ENCODE assay signal across 27 cellular contexts in the genomic region with DNA sequence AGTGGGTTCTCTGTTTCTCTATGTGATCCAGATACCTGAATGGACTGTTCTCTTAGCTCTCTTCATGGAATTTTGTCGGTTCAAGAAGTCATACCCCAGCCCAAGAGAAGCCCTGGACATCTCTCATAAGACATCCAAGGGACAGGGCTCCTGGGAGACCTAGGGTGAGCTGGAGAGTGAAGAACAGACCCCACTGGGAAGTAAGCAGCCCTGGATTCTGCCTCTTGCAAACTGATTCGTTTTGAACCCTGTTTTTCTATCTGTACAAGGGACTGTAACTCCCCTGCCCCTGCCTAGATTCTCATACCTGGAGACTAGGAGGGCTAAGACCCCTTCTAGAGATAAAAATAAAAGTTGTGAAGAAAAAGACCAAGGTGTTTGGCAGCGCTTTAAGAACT. TPM values are rescaled to one million over a fixed set of nuclear protein-coding genes. Genes with fewer than 3 reads are reported as not detected.
DNase-seq lines count a peak whose midpoint lies in the region; ATAC-seq and TF ChIP-seq lines count a peak whose summit lies in the region.
"Had no signal": no experiment of that assay in that cellular context is flagged by ENCODE, and none has a peak within 500 bp of the region (broad histone marks: within the 10 kb centered on the region; RNA-seq: fewer than 3 reads in every experiment).

No MANE protein-coding gene starts in this region.

- no peaks in the 10 kb centered on the region for H3F3A ChIP-seq in DOHH2 (ENCODE audit: control insufficient read depth, insufficient read depth)

- peak overlapping the region; percentile 97 for H3K27ac Mint-ChIP-seq in central memory CD8-positive, alpha-beta T cell (ENCODE audit: low read depth)
- H3K27ac Mint-ChIP-seq in stimulated activated naive B cell treated with anti-CD40 and anti-IgM and Interleukin-4, amounts not matched to agents 10 μg/mL and 1 μg/mL and 100 μg/mL, for 72 hours = peak overlapping the region; percentile 82
- H3K27ac Mint-ChIP-seq: mesothelial cell of epicardium; T-helper 2 cell treated with Interferon-gamma antibody and Interleukin-4, amounts not matched to agents 5 μg/mL and 100 μg/mL, for 36 hours; WTC11 had no signal

- peak overlapping the region; percentile 62 for H3K4me2 ChIP-seq in DOHH2 (ENCODE audit: low read length)
- H3K4me2 ChIP-seq: smooth muscle cell had no signal

- DNase-seq in NB4 (ENCODE audit: low read depth) (no peak), MG63 (no peak), hepatic stellate cell (ENCODE audit: low spot score) (no peak)
- DNase-seq in central memory CD8-positive, alpha-beta T cell (ENCODE audit: low spot score in 2 of 2) = no peak
- no peak for DNase-seq in stimulated activated naive B cell treated with anti-CD40 and anti-IgM and Interleukin-4, amounts not matched to agents 10 μg/mL and 1 μg/mL and 100 μg/mL, for 72 hours
- DNase-seq in stimulated activated CD4-positive, alpha-beta T cell treated with anti-CD3 and anti-CD28 coated beads, Interleukin-1b, Interleukin-23, amount 100 ng/mL, for 48 hours = no peak
- DNase-seq: activated effector memory CD4-positive, alpha-beta T cell treated with Interleukin-2 at 50 U/mL for 16 hours; amniotic stem cell; COR-L47; EL; H7; left cardiac atrium; NCI-H1436 treated with DMSO at 0.1 percent for 48 hours; NCI-H2171 treated with DMSO at 0.1 percent for 48 hours; NCI-H69; PC-3; SJCRH30; stimulated activated CD4-positive, alpha-beta T cell treated with anti-CD3 and anti-CD28 coated beads, Interleukin-4, amount 100 ng/mL, for 4 hours had no signal

- TF ChIP-seq POLR2A in NB4 (IDR thresholded peaks at IDR 0.05; ENCODE audit: extremely low read depth, insufficient read length) = no peak

- H4K20me1 ChIP-seq in DOHH2 (ENCODE audit: control insufficient read depth, insufficient read depth, low read depth, low read length) = no peaks in the 10 kb centered on the region

- peaks cover 53% of the 10 kb centered on the region for H3K4me1 ChIP-seq in DOHH2 (ENCODE audit: control insufficient read depth, low read length)
- H3K4me1 ChIP-seq: SJCRH30 had no signal

- H3K9me3 Mint-ChIP-seq in central memory CD8-positive, alpha-beta T cell = no peaks in the 10 kb centered on the region
- no peaks in the 10 kb centered on the region for H3K9me3 Mint-ChIP-seq in stimulated activated naive B cell treated with anti-CD40 and anti-IgM and Interleukin-4, amounts not matched to agents 10 μg/mL and 1 μg/mL and 100 μg/mL, for 72 hours
- H3K9me3 Mint-ChIP-seq: mesothelial cell of epicardium; neural crest cell; T-helper 2 cell treated with Interferon-gamma antibody and Interleukin-4, amounts not matched to agents 5 μg/mL and 100 μg/mL, for 36 hours; WTC11 had no signal

- H3K27me3 ChIP-seq in DOHH2 (ENCODE audit: control insufficient read depth, low read length) = no peaks in the 10 kb centered on the region
- peaks cover 13% of the 10 kb centered on the region for H3K27me3 ChIP-seq in MG63
- H3K27me3 ChIP-seq: SJCRH30 had no signal

- H3K4me3 Mint-ChIP-seq in central memory CD8-positive, alpha-beta T cell = peak overlapping the region; percentile 68
- peak overlapping the region; percentile 54 to 64 for H3K4me3 Mint-ChIP-seq in stimulated activated naive B cell treated with anti-CD40 and anti-IgM and Interleukin-4, amounts not matched to agents 10 μg/mL and 1 μg/mL and 100 μg/mL, for 72 hours
- H3K4me3 Mint-ChIP-seq: T-helper 2 cell treated with Interferon-gamma antibody and Interleukin-4, amounts not matched to agents 5 μg/mL and 100 μg/mL, for 36 hours; WTC11 had no signal

- H3K4me3 ChIP-seq in DOHH2 (ENCODE audit: low read length) (peak overlapping the region; percentile 48), NB4 (ENCODE audit: low read depth, low read length) (peak overlapping the region; percentile 47), MG63 (no peak overlapping the region)
- H3K4me3 ChIP-seq: esophagus muscularis mucosa, SJCRH30, smooth muscle cell, suprapubic skin had no signal

- H3K36me3 Mint-ChIP-seq in central memory CD8-positive, alpha-beta T cell (ENCODE audit: insufficient read depth) = peaks cover 13% of the 10 kb centered on the region
- H3K36me3 Mint-ChIP-seq in stimulated activated naive B cell treated with anti-CD40 and anti-IgM and Interleukin-4, amounts not matched to agents 10 μg/mL and 1 μg/mL and 100 μg/mL, for 72 hours = no peaks in the 10 kb centered on the region
- H3K36me3 Mint-ChIP-seq: mesothelial cell of epicardium, WTC11 had no signal

- H3K9me3 ChIP-seq in DOHH2 (ENCODE audit: control insufficient read depth, insufficient read depth, low read length) = no peaks in the 10 kb centered on the region
- H3K9me3 ChIP-seq in MG63 = no peaks in the 10 kb centered on the region
- H3K9me3 ChIP-seq: esophagus muscularis mucosa, SJCRH30, suprapubic skin had no signal

- TF ChIP-seq CTCF in DOHH2 (IDR thresholded peaks at IDR 0.05; ENCODE audit: low read depth, low read length, poor library complexity, severe bottlenecking) = no peak
- no peak for TF ChIP-seq CTCF in NB4 (IDR thresholded peaks at IDR 0.05; ENCODE audit: low read depth, low read length)

- no peaks in the 10 kb centered on the region for H3K9me2 ChIP-seq in DOHH2 (replicated peaks; ENCODE audit: control insufficient read depth, low read length)

- peaks cover 84% of the 10 kb centered on the region for H3K4me1 Mint-ChIP-seq in central memory CD8-positive, alpha-beta T cell
- peaks cover 42 to 57% of the 10 kb centered on the region in 2 donors for H3K4me1 Mint-ChIP-seq in stimulated activated naive B cell treated with anti-CD40 and anti-IgM and Interleukin-4, amounts not matched to agents 10 μg/mL and 1 μg/mL and 100 μg/mL, for 72 hours

- ATAC-seq in central memory CD8-positive, alpha-beta T cell (replicated peaks; ENCODE audit: extremely low read depth, poor library complexity, severe bottlenecking) = no peak
- ATAC-seq in stimulated activated naive B cell treated with anti-CD40 and anti-IgM and Interleukin-4, amounts not matched to agents 10 μg/mL and 1 μg/mL and 100 μg/mL, for 72 hours (replicated peaks) = no peak
- ATAC-seq: PC-3 had no signal

- no peaks in the 10 kb centered on the region for H3K27me3 Mint-ChIP-seq in central memory CD8-positive, alpha-beta T cell
- peaks cover 0 to 4% of the 10 kb centered on the region in 2 donors for H3K27me3 Mint-ChIP-seq in stimulated activated naive B cell treated with anti-CD40 and anti-IgM and Interleukin-4, amounts not matched to agents 10 μg/mL and 1 μg/mL and 100 μg/mL, for 72 hours

- no peaks in the 10 kb centered on the region for H3K79me2 ChIP-seq in DOHH2 (ENCODE audit: control insufficient read depth, low read length)

- no peak overlapping the region for H3K27ac ChIP-seq in DOHH2 (ENCODE audit: low read depth, low read length)
- H3K27ac ChIP-seq: esophagus muscularis mucosa, SJCRH30, suprapubic skin had no signal

- H3K36me3 ChIP-seq in DOHH2 (ENCODE audit: control insufficient read depth, low read length) (no peaks in the 10 kb centered on the region), MG63 (no peaks in the 10 kb centered on the region)
- H3K36me3 ChIP-seq: esophagus muscularis mucosa, SJCRH30, suprapubic skin had no signal

RNA-seq across cellular contexts. Expression of gene CCL3L1, which starts 0.5 kb away (rescaled TPM):
- total RNA-seq in MG63 (2014; rRNA removed; shearing (Covaris generic); ENCODE audit: low replicate concordance) = not detected in 2 replicates
- total RNA-seq: cardiac septum, esophagus muscularis mucosa, H7, left cardiac atrium, mesothelial cell of epicardium, PC-3, SJCRH30, suprapubic skin, WTC11 had no signal

RNA-seq across cellular contexts. Expression of gene CCL4L2, which starts 14.8 kb away (rescaled TPM):
- total RNA-seq in MG63 (2014; rRNA removed; shearing (Covaris generic); ENCODE audit: low replicate concordance) = not detected in 2 replicates
- total RNA-seq: cardiac septum, H7, mesothelial cell of epicardium, neural crest cell, PC-3, SJCRH30, smooth muscle cell, WTC11 had no signal

RNA-seq across cellular contexts. Expression of gene TBC1D3B, which starts 19.7 kb away (rescaled TPM):
- total RNA-seq in MG63 (2014; rRNA removed; shearing (Covaris generic); ENCODE audit: low replicate concordance) = not detected in 2 replicates
- total RNA-seq: H7, smooth muscle cell had no signal
